In genomic region chr15:64776402-64776786, GRCh38 we compare ENCODE assay signal across 1 cellular context.
TF ChIP-seq lines count a peak whose summit lies in the region.

No MANE protein-coding gene starts in this region.

TF ChIP-seq in HEK293, 187 proteins besides CTCF, POLR2A, EP300 and RAD21 (continued from another document):
- no peak for TF ChIP-seq ZNF514 (tag by site-specific recombination; IDR thresholded peaks at IDR 0.05)
- no peak for TF ChIP-seq ZNF324 (tag by site-specific recombination; IDR thresholded peaks at IDR 0.05)
- no peak for TF ChIP-seq ZNF132 (tag by site-specific recombination; IDR thresholded peaks at IDR 0.05; ENCODE audit: borderline replicate concordance)
- TF ChIP-seq, protein P1, sequence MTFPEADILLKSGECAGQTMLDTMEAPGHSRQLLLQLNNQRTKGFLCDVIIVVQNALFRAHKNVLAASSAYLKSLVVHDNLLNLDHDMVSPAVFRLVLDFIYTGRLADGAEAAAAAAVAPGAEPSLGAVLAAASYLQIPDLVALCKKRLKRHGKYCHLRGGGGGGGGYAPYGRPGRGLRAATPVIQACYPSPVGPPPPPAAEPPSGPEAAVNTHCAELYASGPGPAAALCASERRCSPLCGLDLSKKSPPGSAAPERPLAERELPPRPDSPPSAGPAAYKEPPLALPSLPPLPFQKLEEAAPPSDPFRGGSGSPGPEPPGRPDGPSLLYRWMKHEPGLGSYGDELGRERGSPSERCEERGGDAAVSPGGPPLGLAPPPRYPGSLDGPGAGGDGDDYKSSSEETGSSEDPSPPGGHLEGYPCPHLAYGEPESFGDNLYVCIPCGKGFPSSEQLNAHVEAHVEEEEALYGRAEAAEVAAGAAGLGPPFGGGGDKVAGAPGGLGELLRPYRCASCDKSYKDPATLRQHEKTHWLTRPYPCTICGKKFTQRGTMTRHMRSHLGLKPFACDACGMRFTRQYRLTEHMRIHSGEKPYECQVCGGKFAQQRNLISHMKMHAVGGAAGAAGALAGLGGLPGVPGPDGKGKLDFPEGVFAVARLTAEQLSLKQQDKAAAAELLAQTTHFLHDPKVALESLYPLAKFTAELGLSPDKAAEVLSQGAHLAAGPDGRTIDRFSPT (tag by site-specific recombination; IDR thresholded peaks at IDR 0.05), result no peak
